Comparison of ENCODE assay signal across 17 cellular contexts in genomic region chr6:129073651-129074419, GRCh38.
A peak's percentile ranks its signal among the peaks of the same experiment; 100 is the strongest.
DNase-seq lines count a peak whose midpoint lies in the region; ATAC-seq, FAIRE-seq and TF ChIP-seq lines count a peak whose summit lies in the region.
"Had no signal": no experiment of that assay in that cellular context is flagged by ENCODE, and none has a peak within 500 bp of the region (broad histone marks: within the 10 kb centered on the region; RNA-seq: fewer than 3 reads in every experiment).

No MANE protein-coding gene starts in this region.

- WGBS in small intestine, 3 donors: 43 to 48% (median 46%) methylated on average over 3 of the region's 3 CpGs

- DNase-seq in AG20443 (ENCODE audit: low spot score) (peak; percentile 12), adipocyte (ENCODE audit: low read depth) (peak; percentile 1), frontal cortex (ENCODE audit: low spot score in 2 of 2) (no peak), small intestine (no peak), SK-N-DZ (ENCODE audit: low spot score) (no peak), NCI-H1694 treated with DMSO at 0.1 percent for 48 hours (lab: John Stamatoyannopoulos, UW) (no peak)
- DNase-seq: activated CD4-positive, alpha-beta T cell treated with anti-CD3 and anti-CD28 coated beads, Interleukin-2, amount 10 ng/mL, durations not matched to agents 24 days and 14 days; activated effector memory CD4-positive, alpha-beta T cell treated with Interleukin-2 at 50 U/mL for 16 hours; COR-L47; NCI-H2081; NCI-H510A treated with DMSO at 0.1 percent for 48 hours; stimulated activated CD4-positive, alpha-beta T cell treated with anti-CD3 and anti-CD28 coated beads, Interleukin-12 subunit alpha, Interleukin-12 subunit beta, amount 100 ng/mL, for 4 hours; stimulated activated CD8-positive, alpha-beta memory T cell treated with anti-CD3 and anti-CD28 coated beads, Interleukin-4, amount 100 ng/mL, for 48 hours had no signal

- H3K4me1 ChIP-seq in adipocyte (ENCODE audit: control insufficient read depth, insufficient read depth, low read length) (peaks cover 13% of the 10 kb centered on the region), small intestine (ENCODE audit: control insufficient read depth in 2 of 2, insufficient read depth in 1 of 2, low read depth in 1 of 2, low read length in 1 of 2) (no peaks in the 10 kb centered on the region)
- H3K4me1 ChIP-seq: foreskin keratinocyte had no signal

- H3K36me3 ChIP-seq in adipocyte (ENCODE audit: control insufficient read depth, insufficient read depth, low read length, severe bottlenecking): peaks cover 10% of the 10 kb centered on the region
- H3K36me3 ChIP-seq in small intestine (ENCODE audit: control insufficient read depth in 2 of 2, insufficient read depth in 2 of 2, low read length in 2 of 2): no peaks in the 10 kb centered on the region

- no peak overlapping the region for H3K27ac ChIP-seq in small intestine (ENCODE audit: low read depth in 1 of 2, low read length in 1 of 2)
- H3K27ac ChIP-seq: foreskin keratinocyte, KMS-11 had no signal

- ATAC-seq in SK-N-SH treated with all-trans-retinoic acid at 6 μM for 48 hours (no peak), GM21528 (IDR thresholded peaks at IDR 0.05; ENCODE audit: low FRiP score, unreplicated experiment) (no peak)
- ATAC-seq: foreskin keratinocyte had no signal

- H3K27me3 ChIP-seq in adipocyte (replicated peaks; ENCODE audit: control insufficient read depth, insufficient read depth, low read length) (no peaks in the 10 kb centered on the region), small intestine (ENCODE audit: control insufficient read depth in 2 of 2, insufficient read depth in 2 of 2, low read length in 2 of 2) (no peaks in the 10 kb centered on the region)
- H3K27me3 ChIP-seq: foreskin keratinocyte had no signal

- H3K4me3 ChIP-seq in adipocyte (ENCODE audit: low read length): peak overlapping the region; percentile 39
- H3K4me3 ChIP-seq in small intestine (ENCODE audit: low read depth in 1 of 2, low read length in 2 of 2): no peak overlapping the region

- H3K9ac ChIP-seq in adipocyte (ENCODE audit: low read length): peak overlapping the region; percentile 37
- H3K9ac ChIP-seq: KMS-11 had no signal

- H3K9me3 ChIP-seq in adipocyte (ENCODE audit: control insufficient read depth, low read length) (no peaks in the 10 kb centered on the region), small intestine (ENCODE audit: control insufficient read depth, low read depth) (no peaks in the 10 kb centered on the region)

- FAIRE-seq in frontal cortex (lab: Jason Lieb, UNC) (peak; percentile 55), small intestine (lab: Jason Lieb, UNC) (peak; percentile 62)

TF ChIP-seq in SK-N-SH treated with all-trans-retinoic acid at 6 μM for 48 hours, 23 proteins besides CTCF, POLR2A, EP300 and RAD21:
- TF ChIP-seq CSDC2 (CRISPR knock-in tag; IDR thresholded peaks at IDR 0.05): no peak
- TF ChIP-seq ISL1 (CRISPR knock-in tag; IDR thresholded peaks at IDR 0.05): no peak
- no peak for TF ChIP-seq BACH2 (CRISPR knock-in tag; IDR thresholded peaks at IDR 0.05; ENCODE audit: borderline replicate concordance)
- no peak for TF ChIP-seq CREB5 (CRISPR knock-in tag; IDR thresholded peaks at IDR 0.05; ENCODE audit: low read depth)
- no peak for TF ChIP-seq ZNF70 (CRISPR knock-in tag; IDR thresholded peaks at IDR 0.05)
- TF ChIP-seq OSR1 (CRISPR knock-in tag; IDR thresholded peaks at IDR 0.05): no peak
- TF ChIP-seq CSRNP3 (CRISPR knock-in tag; IDR thresholded peaks at IDR 0.05): no peak
- TF ChIP-seq ESRRG (CRISPR knock-in tag; IDR thresholded peaks at IDR 0.05): no peak
- no peak for TF ChIP-seq PATZ1 (CRISPR knock-in tag; IDR thresholded peaks at IDR 0.05; ENCODE audit: borderline replicate concordance)
- no peak for TF ChIP-seq TSHZ2 (CRISPR knock-in tag; IDR thresholded peaks at IDR 0.05)
- TF ChIP-seq ZNF565 (CRISPR knock-in tag; conservative IDR thresholded peaks at IDR 0.05; ENCODE audit: low read depth): no peak
- no peak for TF ChIP-seq ZC3H10 (CRISPR knock-in tag; IDR thresholded peaks at IDR 0.05)
- TF ChIP-seq ARNTL (CRISPR knock-in tag; IDR thresholded peaks at IDR 0.05; ENCODE audit: borderline replicate concordance, low read depth): no peak
- no peak for TF ChIP-seq POU6F1 (CRISPR knock-in tag; IDR thresholded peaks at IDR 0.05; ENCODE audit: borderline replicate concordance, low read depth)
- no peak for TF ChIP-seq PPARA (CRISPR knock-in tag; IDR thresholded peaks at IDR 0.05; ENCODE audit: borderline replicate concordance)
TF ChIP-seq in SK-N-SH treated with all-trans-retinoic acid at 6 μM for 48 hours: peak in this region for 0.

Comparison
In these comparisons a context has a peak if more than half of its experiments do, and no peak if none do; other contexts are left out.
1. DNase-seq: peak in AG20443 (single experiment) and adipocyte (single experiment); none in frontal cortex (0 of 2), small intestine (single experiment), SK-N-DZ (single experiment) and NCI-H1694 treated with DMSO at 0.1 percent for 48 hours (single experiment).